In genomic region chr1:172442843-172443565, GRCh38 we compare ENCODE assay signal across 7 cellular contexts. TPM values are rescaled to one million over a fixed set of nuclear protein-coding genes. Genes with fewer than 3 reads are reported as not detected.
DNase-seq lines count a peak whose midpoint lies in the region; ATAC-seq and TF ChIP-seq lines count a peak whose summit lies in the region.

No MANE protein-coding gene starts in this region.

- H3K4me1 ChIP-seq in H9 (ENCODE audit: insufficient read depth, low read length) (no peaks in the 10 kb centered on the region; the same call in 1 of the 2 replicates), iPS DF 6.9 (ENCODE audit: control insufficient read depth, insufficient read depth, low read length) (no peaks in the 10 kb centered on the region), spleen (peaks cover 19 to 51% (median 33%) of the 10 kb centered on the region in 6 donors)

- no peaks in the 10 kb centered on the region for H3K27me3 Mint-ChIP-seq in H9 (ENCODE audit: low read depth)

- H3K56ac ChIP-seq in H9 (ENCODE audit: insufficient read length, low read depth, low read length): no peak overlapping the region

- no peak overlapping the region for H4K8ac ChIP-seq in H9 (replicated peaks; ENCODE audit: insufficient read length, low read depth, low read length)

- no peak for ATAC-seq in GM18511 (IDR thresholded peaks at IDR 0.05; ENCODE audit: unreplicated experiment)

- TF ChIP-seq POLR2A in spleen (IDR thresholded peaks at IDR 0.05): no peak

- H3K9ac ChIP-seq in H9 (ENCODE audit: extremely low read depth, insufficient read length, low read length): peak overlapping the region; percentile 66

- TF ChIP-seq CTCF in H9 (conservative IDR thresholded peaks at IDR 0.05) (no peak), WI38 (IDR thresholded peaks at IDR 0.05; ENCODE audit: low read depth, low read length) (no peak), spleen (IDR thresholded peaks at IDR 0.05 in 8 of 11, conservative IDR thresholded peaks at IDR 0.05 in 3 of 11) (no peak)

- H2BK20ac ChIP-seq in H9 (ENCODE audit: low read depth, low read length, poor library complexity, severe bottlenecking): no peak overlapping the region

- H3K9me3 Mint-ChIP-seq in H9: no peaks in the 10 kb centered on the region

- H3K27ac Mint-ChIP-seq in H9: peak overlapping the region in 2 of 3 experiments; percentile 76 to 80; a peak in 3 of 7 replicates

- no peak overlapping the region for H3K4ac ChIP-seq in H9 (ENCODE audit: low read depth, low read length)

- no peak overlapping the region for H2AFZ ChIP-seq in H9 (ENCODE audit: low read length)

- H3K4me3 ChIP-seq in WI38 (ENCODE audit: low read depth, low read length) (peak overlapping the region; percentile 77), iPS DF 6.9 (ENCODE audit: low read length) (peak overlapping the region; percentile 77; the same call in 1 of the 2 replicates), spleen (peak overlapping the region; percentile 59 to 91 (median 76))

- H3K9me3 ChIP-seq in H9 (ENCODE audit: control insufficient read depth, low read depth, low read length) (no peaks in the 10 kb centered on the region), iPS DF 6.9 (ENCODE audit: control insufficient read depth, insufficient read depth, low read length) (no peaks in the 10 kb centered on the region), spleen (peaks cover 0 to 3% (median 0%) of the 10 kb centered on the region in 8 donors)

- WGBS in H9 (ENCODE audit: extremely low coverage, insufficient read length, low lambda C conversion rate): no CpG with 5 or more reads among the region's 3 CpGs
- WGBS in iPS DF 6.9 (ENCODE audit: insufficient coverage, insufficient read length): no CpG with 5 or more reads among the region's 3 CpGs
- 65 to 74% (median 67%) methylated on average over 3 of the region's 3 CpGs for WGBS in spleen, 5 donors

- H2BK12ac ChIP-seq in H9 (ENCODE audit: insufficient read length, low read depth, low read length): no peak overlapping the region

- no peak overlapping the region for H2AK5ac ChIP-seq in H9 (ENCODE audit: insufficient read length, low read length)

- no peak overlapping the region for H2BK120ac ChIP-seq in H9 (ENCODE audit: low read depth, low read length, poor library complexity, severe bottlenecking)

- H2BK5ac ChIP-seq in H9 (ENCODE audit: insufficient read length, low read length): no peak overlapping the region

- H4K91ac ChIP-seq in H9 (ENCODE audit: insufficient read length, low read depth, low read length): no peak overlapping the region

- DNase-seq in H9 (no peak), iPS DF 6.9 (ENCODE audit: low read depth, low spot score) (no peak), spleen (no peak), NCI-H524 treated with DMSO at 0.1 percent for 48 hours (lab: John Stamatoyannopoulos, UW) (no peak), A172 (ENCODE audit: low spot score) (no peak)

- H3K27me3 ChIP-seq in H9 (ENCODE audit: insufficient read depth, low read length): no peaks in the 10 kb centered on the region
- H3K27me3 ChIP-seq in iPS DF 6.9 (ENCODE audit: control insufficient read depth, insufficient read depth, low read length): no peaks in the 10 kb centered on the region
- no peaks in the 10 kb centered on the region for H3K27me3 ChIP-seq in spleen (replicated peaks in 1 of 7)

- peaks cover 12 to 14% of the 10 kb centered on the region in 2 experiments; a peak in 3 of 4 replicates for H3K4me1 Mint-ChIP-seq in H9

- intact Hi-C loops in spleen (cut with DNase I; ENCODE audit: low total_unique reads): loop anchor here (10.0 kb wide), 1 partner anchor 438 kb away; no protein-coding TSS in a partner anchor

- H3T11ph ChIP-seq in H9 (ENCODE audit: low read length): no peak overlapping the region

- H3K36me3 Mint-ChIP-seq in H9 (ENCODE audit: insufficient read depth in 1 of 3, low read depth in 3 of 3): peaks cover 9 to 16% (median 14%) of the 10 kb centered on the region in 3 experiments; a peak in 5 of 7 replicates

- H3K23me2 ChIP-seq in H9 (ENCODE audit: insufficient read length, low read depth, low read length, poor library complexity, severe bottlenecking): peaks cover 2% of the 10 kb centered on the region

- no peak overlapping the region for H3K23ac ChIP-seq in H9 (ENCODE audit: insufficient read length, low read depth, low read length)

- no peaks in the 10 kb centered on the region; the same call in 1 of the 2 replicates for H3K36me3 ChIP-seq in iPS DF 6.9 (ENCODE audit: control insufficient read depth, insufficient read depth, low read length)
- H3K36me3 ChIP-seq in spleen: peaks cover 0 to 24% (median 2%) of the 10 kb centered on the region in 6 donors

- H3K18ac ChIP-seq in H9 (ENCODE audit: insufficient read length, low read depth, low read length): no peak overlapping the region

- H3K14ac ChIP-seq in H9 (ENCODE audit: insufficient read depth, low read length): no peak overlapping the region

- H3K79me1 ChIP-seq in H9 (ENCODE audit: insufficient read depth, low read depth, low read length, poor library complexity, severe bottlenecking): peaks cover 7% of the 10 kb centered on the region

- no peak overlapping the region for H4K5ac ChIP-seq in H9 (ENCODE audit: insufficient read length, low read depth, low read length)

- H4K20me1 ChIP-seq in H9 (ENCODE audit: control insufficient read depth, insufficient read depth, insufficient read length): no peaks in the 10 kb centered on the region

- H3K27ac ChIP-seq in H9 (ENCODE audit: insufficient read length, low read depth, low read length): no peak overlapping the region
- no peak overlapping the region for H3K27ac ChIP-seq in iPS DF 6.9 (ENCODE audit: low read length)
- peak overlapping the region; percentile 6 to 89 (median 87) for H3K27ac ChIP-seq in spleen

- H2BK15ac ChIP-seq in H9 (ENCODE audit: low read depth, low read length): no peak overlapping the region

- peak overlapping the region; percentile 82 to 91 for H3K4me3 Mint-ChIP-seq in H9

- no peaks in the 10 kb centered on the region for H3K79me2 ChIP-seq in H9 (ENCODE audit: insufficient read depth, low read length)

- peak overlapping the region; percentile 32 for H3K4me2 ChIP-seq in H9 (ENCODE audit: insufficient read depth, insufficient read length, low read length)

RNA-seq across cellular contexts. Expression of gene PIGC, which starts 0.9 kb away (rescaled TPM):
- total RNA-seq in H9 (2021) (17.5 and 18.8 TPM in 2 replicates), spleen (10 to 100 TPM; 20.1 to 28.0 (median 23.4) TPM)
- polyA plus RNA-seq in spleen: 10 to 100 TPM; 23.2 to 27.8 (median 27.6) TPM
- 56.0 and 62.8 TPM in 2 replicates for total RNA-seq in A172 (2014; rRNA removed; shearing (Covaris generic))

RNA-seq across cellular contexts. Expression of gene C1orf105, which starts 22.5 kb away (rescaled TPM):
- total RNA-seq in H9 (2021) (not detected in 2 replicates), spleen (not detected)
- not detected for polyA plus RNA-seq in spleen
- total RNA-seq in A172 (2014; rRNA removed; shearing (Covaris generic)): not detected in 2 replicates

Comparison
In these comparisons a context has a peak if more than half of its experiments do, and no peak if none do; other contexts are left out.
1. H3K27ac ChIP-seq: peak in spleen (8 of 8); none in H9 (single experiment) and iPS DF 6.9 (single experiment).
2. Peak in every context shown above with its lines, with median percentiles within 50 percentile points of each other: H3K4me3 ChIP-seq.